8 cellular contexts compared by ENCODE assay signal in the genomic region with DNA sequence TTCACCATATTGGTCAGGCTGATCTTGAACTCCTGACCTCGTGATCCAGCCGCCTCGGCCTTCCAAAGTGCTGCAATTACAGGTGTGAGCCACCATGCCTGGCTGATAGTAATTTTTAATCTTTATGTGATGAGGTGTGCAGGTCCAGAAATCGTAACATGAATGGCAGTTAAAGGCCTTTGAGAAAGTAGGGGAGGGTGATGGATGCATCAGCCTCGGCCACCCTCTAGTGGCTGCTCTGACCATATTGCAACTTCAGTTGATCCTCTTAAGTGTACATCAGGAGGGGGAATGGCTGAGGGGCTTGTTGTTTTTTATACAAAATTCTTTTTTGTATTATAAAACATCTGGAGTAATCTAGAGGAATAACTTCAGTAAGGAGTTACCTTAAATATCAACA.
DNase-seq lines count a peak whose midpoint lies in the region; ATAC-seq and TF ChIP-seq lines count a peak whose summit lies in the region.

No MANE protein-coding gene starts in this region.

- H3K9ac ChIP-seq in OCI-LY3 (ENCODE audit: low read length), result no peak overlapping the region
- no peak overlapping the region for H3K9ac ChIP-seq in colonic mucosa (ENCODE audit: low read depth in 2 of 2, low read length in 2 of 2)
- no peak overlapping the region for H3K9ac ChIP-seq in mesendoderm (ENCODE audit: low read length)

- ATAC-seq in GM21825 (IDR thresholded peaks at IDR 0.05; ENCODE audit: unreplicated experiment) (peak; percentile 68), GM19324 (IDR thresholded peaks at IDR 0.05; ENCODE audit: low FRiP score, unreplicated experiment) (no peak)

- TF ChIP-seq CTCF in CD14-positive monocyte (IDR thresholded peaks at IDR 0.05), result peak; percentile 34
- peak; percentile 95 for TF ChIP-seq CTCF in OCI-LY3 (IDR thresholded peaks at IDR 0.05; ENCODE audit: low read depth, low read length)
- peak; percentile 25 for TF ChIP-seq CTCF in colonic mucosa (IDR thresholded peaks at IDR 0.05)

- no peaks in the 10 kb centered on the region for H3K27me3 Mint-ChIP-seq in CD14-positive monocyte (ENCODE audit: low read depth in 3 of 3)

- H3K36me3 ChIP-seq in OCI-LY3 (replicated peaks; ENCODE audit: low read depth, low read length) (no peaks in the 10 kb centered on the region), colonic mucosa (no peaks in the 10 kb centered on the region), mesendoderm (ENCODE audit: control insufficient read depth, insufficient read depth, low read length) (no peaks in the 10 kb centered on the region)

- H2AK5ac ChIP-seq in mesendoderm (ENCODE audit: low read length), result no peak overlapping the region

- DNase-seq in CD14-positive monocyte (ENCODE audit: low spot score) (no peak), colonic mucosa (no peak), mesendoderm (peak; percentile 54), COLO829 (ENCODE audit: low spot score) (no peak)
- no peak for DNase-seq in activated CD8-positive, alpha-beta memory T cell treated with anti-CD3 and anti-CD28 coated beads, Interleukin-2, amount 50 U/mL, for 48 hours

- H3K79me2 ChIP-seq in OCI-LY3 (ENCODE audit: low read length) (peaks cover 10% of the 10 kb centered on the region; the same call in 1 of the 2 replicates), mesendoderm (ENCODE audit: control insufficient read depth, insufficient read depth, low read length) (no peaks in the 10 kb centered on the region)

- H3K79me1 ChIP-seq in mesendoderm (ENCODE audit: low read length), result peaks cover 6% of the 10 kb centered on the region

- H3K56ac ChIP-seq in mesendoderm (ENCODE audit: low read length), result no peak overlapping the region

- H4K20me1 ChIP-seq in OCI-LY3 (ENCODE audit: insufficient read depth, low read length), result peaks cover 39% of the 10 kb centered on the region

- intact Hi-C loops in CD14-positive monocyte (cut with micrococcal nuclease) (no loop called here), colonic mucosa (cut with DNase I) (loop anchor here (10.0 kb wide), 1 partner anchor 218 kb away; no protein-coding TSS in a partner anchor)

- H3K27me3 ChIP-seq in OCI-LY3 (ENCODE audit: low read depth, low read length) (no peaks in the 10 kb centered on the region), colonic mucosa (no peaks in the 10 kb centered on the region), mesendoderm (ENCODE audit: insufficient read depth, low read length, poor library complexity) (no peaks in the 10 kb centered on the region)

- H2BK5ac ChIP-seq in mesendoderm (ENCODE audit: low read length), result no peak overlapping the region

- peaks cover 8% of the 10 kb centered on the region for H3K4me1 Mint-ChIP-seq in CD14-positive monocyte

- H4K5ac ChIP-seq in mesendoderm (ENCODE audit: low read length), result no peak overlapping the region

- no peak overlapping the region for H2BK15ac ChIP-seq in mesendoderm (replicated peaks; ENCODE audit: low read depth)

- no peak overlapping the region for H4K8ac ChIP-seq in mesendoderm (ENCODE audit: low read depth, low read length)

- H3K4me3 ChIP-seq in OCI-LY3 (ENCODE audit: low read length), result no peak overlapping the region
- H3K4me3 ChIP-seq in colonic mucosa, result no peak overlapping the region
- no peak overlapping the region for H3K4me3 ChIP-seq in mesendoderm (ENCODE audit: low read length)

- no peak overlapping the region for H2BK120ac ChIP-seq in mesendoderm (ENCODE audit: low read depth, low read length)

- H3K27ac Mint-ChIP-seq in CD14-positive monocyte, result no peak overlapping the region

- H3K4me1 ChIP-seq in OCI-LY3 (ENCODE audit: low read length), result peaks cover 10% of the 10 kb centered on the region
- no peaks in the 10 kb centered on the region for H3K4me1 ChIP-seq in colonic mucosa
- no peaks in the 10 kb centered on the region for H3K4me1 ChIP-seq in mesendoderm (ENCODE audit: control insufficient read depth, low read depth, low read length)

- peaks cover 3 to 12% (median 5%) of the 10 kb centered on the region in 7 donors for H3K9me3 Mint-ChIP-seq in CD14-positive monocyte

- no CpG with 5 or more reads among the region's 5 CpGs for WGBS in mesendoderm (ENCODE audit: extremely low coverage, insufficient coverage, low lambda C conversion rate)

- H3K4me3 Mint-ChIP-seq in CD14-positive monocyte, result no peak overlapping the region

- H3K4ac ChIP-seq in mesendoderm (ENCODE audit: low read depth, low read length), result no peak overlapping the region

- peaks cover 4 to 7% of the 10 kb centered on the region in 2 donors for H3K36me3 Mint-ChIP-seq in CD14-positive monocyte

- H2AFZ ChIP-seq in OCI-LY3 (ENCODE audit: low read depth, low read length), result no peak overlapping the region

- H3K27ac ChIP-seq in OCI-LY3 (ENCODE audit: low read length) (no peak overlapping the region), colonic mucosa (no peak overlapping the region), mesendoderm (ENCODE audit: low read depth, low read length) (no peak overlapping the region)

- H3K18ac ChIP-seq in mesendoderm (ENCODE audit: low read length), result no peak overlapping the region

- no peaks in the 10 kb centered on the region for H3K9me3 ChIP-seq in OCI-LY3 (ENCODE audit: insufficient read depth, low read length)
- H3K9me3 ChIP-seq in colonic mucosa, result no peaks in the 10 kb centered on the region

- H3K4me2 ChIP-seq in OCI-LY3 (ENCODE audit: low read length), result no peak overlapping the region
- no peak overlapping the region for H3K4me2 ChIP-seq in mesendoderm (ENCODE audit: low read length)

- H3K23ac ChIP-seq in mesendoderm (ENCODE audit: low read length), result no peak overlapping the region

Comparison
In these comparisons a context has a peak if more than half of its experiments do, and no peak if none do; other contexts are left out.
1. CTCF ChIP-seq: peak in every context shown above with its lines; median percentile 95 in OCI-LY3; 34 in CD14-positive monocyte; 25 in colonic mucosa.